1 cellular context compared by ENCODE assay signal in genomic region chr10:50501478-50501877, GRCh38.
TF ChIP-seq lines count a peak whose summit lies in the region.

No MANE protein-coding gene starts in this region.

TF ChIP-seq in SK-N-SH, 30 proteins besides CTCF, POLR2A, EP300 and RAD21 (continued from another document):
- TF ChIP-seq, protein P1, sequence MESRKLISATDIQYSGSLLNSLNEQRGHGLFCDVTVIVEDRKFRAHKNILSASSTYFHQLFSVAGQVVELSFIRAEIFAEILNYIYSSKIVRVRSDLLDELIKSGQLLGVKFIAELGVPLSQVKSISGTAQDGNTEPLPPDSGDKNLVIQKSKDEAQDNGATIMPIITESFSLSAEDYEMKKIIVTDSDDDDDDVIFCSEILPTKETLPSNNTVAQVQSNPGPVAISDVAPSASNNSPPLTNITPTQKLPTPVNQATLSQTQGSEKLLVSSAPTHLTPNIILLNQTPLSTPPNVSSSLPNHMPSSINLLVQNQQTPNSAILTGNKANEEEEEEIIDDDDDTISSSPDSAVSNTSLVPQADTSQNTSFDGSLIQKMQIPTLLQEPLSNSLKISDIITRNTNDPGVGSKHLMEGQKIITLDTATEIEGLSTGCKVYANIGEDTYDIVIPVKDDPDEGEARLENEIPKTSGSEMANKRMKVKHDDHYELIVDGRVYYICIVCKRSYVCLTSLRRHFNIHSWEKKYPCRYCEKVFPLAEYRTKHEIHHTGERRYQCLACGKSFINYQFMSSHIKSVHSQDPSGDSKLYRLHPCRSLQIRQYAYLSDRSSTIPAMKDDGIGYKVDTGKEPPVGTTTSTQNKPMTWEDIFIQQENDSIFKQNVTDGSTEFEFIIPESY (IDR thresholded peaks at IDR 0.05; ENCODE audit: borderline replicate concordance, low read depth), result no peak
- TF ChIP-seq TCF12 (IDR thresholded peaks at IDR 0.05) (no peak), SIN3A (IDR thresholded peaks at IDR 0.05; ENCODE audit: borderline replicate concordance, low read depth, low read length) (no peak), TAF1 (IDR thresholded peaks at IDR 0.05; ENCODE audit: borderline replicate concordance, low read depth, low read length) (no peak)
